In genomic region chr12:54352022-54352531, GRCh38 we compare ENCODE assay signal across 8 cellular contexts. TPM values are rescaled to one million over a fixed set of nuclear protein-coding genes. Genes with fewer than 3 reads are reported as not detected.
A peak's percentile ranks its signal among the peaks of the same experiment; 100 is the strongest.
DNase-seq lines count a peak whose midpoint lies in the region; TF ChIP-seq lines count a peak whose summit lies in the region.

No MANE protein-coding gene starts in this region.

- no peak overlapping the region for H3K18ac ChIP-seq in trophoblast cell (ENCODE audit: low read length)

- no peaks in the 10 kb centered on the region for H3K79me2 ChIP-seq in trophoblast cell (ENCODE audit: control insufficient read depth, insufficient read depth, low read length, poor library complexity)

- H3K27me3 Mint-ChIP-seq in T-helper 1 cell treated with Interleukin-12 subunit alpha and Interleukin-12 subunit beta and Interleukin-4 antibody, amounts not matched to agents 30 μg/mL and 1 μg/mL, for 36 hours (ENCODE audit: low read depth) = no peaks in the 10 kb centered on the region

- H3K4me3 Mint-ChIP-seq in T-helper 1 cell treated with Interleukin-12 subunit alpha and Interleukin-12 subunit beta and Interleukin-4 antibody, amounts not matched to agents 30 μg/mL and 1 μg/mL, for 36 hours = peak overlapping the region; percentile 48

- peaks cover 7 to 30% of the 10 kb centered on the region in 2 experiments for H3K36me3 ChIP-seq in trophoblast cell (ENCODE audit: control insufficient read depth in 1 of 2, insufficient read depth in 2 of 2, low read length in 2 of 2)

- peaks cover 18% of the 10 kb centered on the region for H3K4me1 Mint-ChIP-seq in T-helper 1 cell treated with Interleukin-12 subunit alpha and Interleukin-12 subunit beta and Interleukin-4 antibody, amounts not matched to agents 30 μg/mL and 1 μg/mL, for 36 hours (ENCODE audit: low read depth)

- intact Hi-C loops in head of caudate nucleus (cut with DNase I) = no loop called here

- H4K91ac ChIP-seq in trophoblast cell (ENCODE audit: low read depth, low read length) = no peak overlapping the region

- no peak overlapping the region for H3K4me3 ChIP-seq in trophoblast cell (ENCODE audit: low read depth, low read length)

- no peak overlapping the region for H4K12ac ChIP-seq in trophoblast cell (ENCODE audit: low read depth, low read length)

- H3K4me1 ChIP-seq in trophoblast cell (ENCODE audit: control insufficient read depth in 1 of 2, insufficient read depth in 2 of 2, low read length in 2 of 2) = peaks cover 30 to 39% of the 10 kb centered on the region in 2 experiments

- H3K9me3 Mint-ChIP-seq in T-helper 1 cell treated with Interleukin-12 subunit alpha and Interleukin-12 subunit beta and Interleukin-4 antibody, amounts not matched to agents 30 μg/mL and 1 μg/mL, for 36 hours = no peaks in the 10 kb centered on the region

- no peaks in the 10 kb centered on the region for H3K9me3 ChIP-seq in trophoblast cell (ENCODE audit: insufficient read depth, low read depth, low read length)

- POLR2A ChIA-PET in GM10248 (lab: Yijun Ruan, JAX) = no interaction called here

- H3K23ac ChIP-seq in trophoblast cell (ENCODE audit: low read length) = no peak overlapping the region

- no peak for TF ChIP-seq CTCF in GM10248 (IDR thresholded peaks at IDR 0.05; ENCODE audit: control extremely low read depth, extremely low read depth, low read depth, missing control alignments)

- no CpG with 5 or more reads among the region's 21 CpGs for WGBS in trophoblast cell (ENCODE audit: extremely low coverage, insufficient coverage, insufficient read length)

- no peaks in the 10 kb centered on the region for H3K27me3 ChIP-seq in trophoblast cell (ENCODE audit: insufficient read depth, low read length)

- no peak overlapping the region for H2BK5ac ChIP-seq in trophoblast cell (ENCODE audit: low read depth, low read length, poor library complexity)

- no peak overlapping the region for H2AK5ac ChIP-seq in trophoblast cell (ENCODE audit: low read length)

- no peak overlapping the region for H2BK12ac ChIP-seq in trophoblast cell (ENCODE audit: low read length)

- peak overlapping the region; percentile 42 for H3K4me2 ChIP-seq in trophoblast cell (ENCODE audit: low read length)

- DNase-seq in T-helper 1 cell = no peak
- DNase-seq in activated CD4-positive, alpha-beta T cell treated with anti-CD3 and anti-CD28 coated beads, Interleukin-2, amount 50 U/mL, for 24 hours (ENCODE audit: low read depth in 1 of 2, low spot score in 1 of 2) = peak; percentile 11 to 26
- peak; percentile 52 to 85 (median 70) for DNase-seq in head of caudate nucleus
- no peak for DNase-seq in trophoblast cell
- DNase-seq in GM10248 (ENCODE audit: extremely low spot score) = no peak
- no peak for DNase-seq in NCI-H446 treated with DMSO at 0.1 percent for 48 hours (lab: John Stamatoyannopoulos, UW)
- no peak for DNase-seq in SIG-M5 treated with dmso at 0.1 percent for 504 hours (lab: John Stamatoyannopoulos, UW; ENCODE audit: unreplicated experiment)

- H3K14ac ChIP-seq in trophoblast cell (ENCODE audit: low read length) = no peak overlapping the region

- peaks cover 8% of the 10 kb centered on the region for H3K79me1 ChIP-seq in trophoblast cell (ENCODE audit: low read length)

- H3K36me3 Mint-ChIP-seq in T-helper 1 cell treated with Interleukin-12 subunit alpha and Interleukin-12 subunit beta and Interleukin-4 antibody, amounts not matched to agents 30 μg/mL and 1 μg/mL, for 36 hours (ENCODE audit: low read depth) = peaks cover 47% of the 10 kb centered on the region

- H2BK120ac ChIP-seq in trophoblast cell (ENCODE audit: insufficient read depth, low read length, poor library complexity) = no peak overlapping the region

- CTCF ChIA-PET in GM10248 (lab: Yijun Ruan, JAX) = interaction anchor here (0.9 to 5.4 kb wide), 14 partner anchors 8 to 146 kb away, joined by 3 to 46 read pairs (median 5); partner anchors contain the start of gene COPZ1

- peak overlapping the region; percentile 42 for H3K27ac Mint-ChIP-seq in T-helper 1 cell treated with Interleukin-12 subunit alpha and Interleukin-12 subunit beta and Interleukin-4 antibody, amounts not matched to agents 30 μg/mL and 1 μg/mL, for 36 hours

- no peak overlapping the region for H3K27ac ChIP-seq in trophoblast cell (ENCODE audit: low read depth, low read length)

- no peak overlapping the region for H3K4ac ChIP-seq in trophoblast cell (ENCODE audit: low read depth, low read length)

- H4K8ac ChIP-seq in trophoblast cell (ENCODE audit: low read depth, low read length) = no peak overlapping the region

- H2AFZ ChIP-seq in trophoblast cell (ENCODE audit: insufficient read depth, low read length, poor library complexity) = no peak overlapping the region

- H3K9ac ChIP-seq in trophoblast cell (ENCODE audit: low read length) = no peak overlapping the region

RNA-seq across cellular contexts. Expression of gene GPR84, which starts 12.2 kb away (rescaled TPM):
- polyA plus RNA-seq in trophoblast cell (2013) = 0.04 and 0.06 TPM in 2 replicates

RNA-seq across cellular contexts. Expression of gene COPZ1, which starts 27.1 kb away (rescaled TPM):
- polyA plus RNA-seq in trophoblast cell (2013) = 133 and 138 TPM in 2 replicates

RNA-seq across cellular contexts. Expression of gene ZNF385A, which starts 32.5 kb away (rescaled TPM):
- 74.0 and 75.2 TPM in 2 replicates for polyA plus RNA-seq in trophoblast cell (2013)

RNA-seq across cellular contexts. Expression of gene NFE2, which starts 51.3 kb away (rescaled TPM):
- 0.92 and 0.97 TPM in 2 replicates for polyA plus RNA-seq in trophoblast cell (2013)

Comparison
In these comparisons a context has a peak if more than half of its experiments do, and no peak if none do; other contexts are left out.
1. DNase-seq: peak in activated CD4-positive, alpha-beta T cell treated with anti-CD3 and anti-CD28 coated beads, Interleukin-2, amount 50 U/mL, for 24 hours (2 of 2) and head of caudate nucleus (42 of 42); none in T-helper 1 cell (0 of 5), trophoblast cell (0 of 2), GM10248 (single experiment), NCI-H446 treated with DMSO at 0.1 percent for 48 hours (single experiment) and SIG-M5 treated with dmso at 0.1 percent for 504 hours (single experiment).